Comparison of ENCODE assay signal across 1 cellular context in the genomic region with DNA sequence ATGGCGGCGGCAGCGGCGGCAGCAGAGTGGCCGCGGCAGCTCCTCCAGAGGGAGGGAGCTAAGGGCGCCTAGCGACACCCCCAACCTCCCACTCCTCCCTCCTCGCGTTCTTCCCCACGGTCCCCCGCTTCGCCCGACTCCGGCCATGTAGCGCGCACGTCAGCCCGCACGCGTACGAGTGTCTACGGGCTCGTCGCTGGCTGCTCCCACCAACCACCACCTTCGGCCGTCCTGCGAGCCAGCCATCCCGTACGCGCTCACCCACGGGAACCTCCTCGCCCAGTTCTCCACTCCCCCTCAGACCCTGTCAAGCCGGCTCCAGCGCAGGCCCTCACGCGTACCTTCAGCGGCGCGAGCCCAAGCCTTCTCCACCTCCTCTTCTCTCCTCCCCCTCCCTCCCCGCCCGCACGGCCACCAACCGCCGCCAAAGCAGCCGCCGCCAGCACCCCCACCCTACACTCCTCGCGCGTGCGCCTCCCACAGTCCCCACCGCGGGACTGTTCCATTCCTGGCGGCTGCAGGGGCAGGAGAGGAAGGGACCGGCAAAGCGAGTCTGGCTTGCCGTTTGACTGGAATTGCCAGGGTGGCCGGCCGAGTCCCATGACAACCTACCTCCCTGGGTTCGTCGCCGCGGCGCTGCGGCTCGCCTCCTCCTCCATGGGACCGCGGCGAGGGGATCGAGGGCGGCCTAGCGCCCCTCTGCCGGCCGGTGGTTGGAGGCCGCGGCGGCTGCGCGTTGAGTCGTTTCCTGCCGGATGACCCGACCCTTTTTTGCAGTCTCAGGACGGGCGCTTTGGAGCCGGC.
TF ChIP-seq lines count a peak whose summit lies in the region.

Gene DAP3, plus strand, starts transcription at position 774 of the 804 bp plus-strand sequence. CDS start 20,689 bp downstream, outside the sequence.
A gene with protein sequence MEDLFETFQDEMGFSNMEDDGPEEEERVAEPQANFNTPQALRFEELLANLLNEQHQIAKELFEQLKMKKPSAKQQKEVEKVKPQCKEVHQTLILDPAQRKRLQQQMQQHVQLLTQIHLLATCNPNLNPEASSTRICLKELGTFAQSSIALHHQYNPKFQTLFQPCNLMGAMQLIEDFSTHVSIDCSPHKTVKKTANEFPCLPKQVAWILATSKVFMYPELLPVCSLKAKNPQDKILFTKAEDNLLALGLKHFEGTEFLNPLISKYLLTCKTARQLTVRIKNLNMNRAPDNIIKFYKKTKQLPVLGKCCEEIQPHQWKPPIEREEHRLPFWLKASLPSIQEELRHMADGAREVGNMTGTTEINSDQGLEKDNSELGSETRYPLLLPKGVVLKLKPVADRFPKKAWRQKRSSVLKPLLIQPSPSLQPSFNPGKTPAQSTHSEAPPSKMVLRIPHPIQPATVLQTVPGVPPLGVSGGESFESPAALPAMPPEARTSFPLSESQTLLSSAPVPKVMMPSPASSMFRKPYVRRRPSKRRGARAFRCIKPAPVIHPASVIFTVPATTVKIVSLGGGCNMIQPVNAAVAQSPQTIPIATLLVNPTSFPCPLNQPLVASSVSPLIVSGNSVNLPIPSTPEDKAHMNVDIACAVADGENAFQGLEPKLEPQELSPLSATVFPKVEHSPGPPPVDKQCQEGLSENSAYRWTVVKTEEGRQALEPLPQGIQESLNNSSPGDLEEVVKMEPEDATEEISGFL (minus strand): TSS at position 457 of the 804 bp plus-strand sequence. CDS start 8,338 bp downstream, outside the sequence.

TF ChIP-seq in HEK293, 187 proteins besides CTCF, POLR2A, EP300 and RAD21 (continued from another document and continues in another):
- TF ChIP-seq, protein P1, sequence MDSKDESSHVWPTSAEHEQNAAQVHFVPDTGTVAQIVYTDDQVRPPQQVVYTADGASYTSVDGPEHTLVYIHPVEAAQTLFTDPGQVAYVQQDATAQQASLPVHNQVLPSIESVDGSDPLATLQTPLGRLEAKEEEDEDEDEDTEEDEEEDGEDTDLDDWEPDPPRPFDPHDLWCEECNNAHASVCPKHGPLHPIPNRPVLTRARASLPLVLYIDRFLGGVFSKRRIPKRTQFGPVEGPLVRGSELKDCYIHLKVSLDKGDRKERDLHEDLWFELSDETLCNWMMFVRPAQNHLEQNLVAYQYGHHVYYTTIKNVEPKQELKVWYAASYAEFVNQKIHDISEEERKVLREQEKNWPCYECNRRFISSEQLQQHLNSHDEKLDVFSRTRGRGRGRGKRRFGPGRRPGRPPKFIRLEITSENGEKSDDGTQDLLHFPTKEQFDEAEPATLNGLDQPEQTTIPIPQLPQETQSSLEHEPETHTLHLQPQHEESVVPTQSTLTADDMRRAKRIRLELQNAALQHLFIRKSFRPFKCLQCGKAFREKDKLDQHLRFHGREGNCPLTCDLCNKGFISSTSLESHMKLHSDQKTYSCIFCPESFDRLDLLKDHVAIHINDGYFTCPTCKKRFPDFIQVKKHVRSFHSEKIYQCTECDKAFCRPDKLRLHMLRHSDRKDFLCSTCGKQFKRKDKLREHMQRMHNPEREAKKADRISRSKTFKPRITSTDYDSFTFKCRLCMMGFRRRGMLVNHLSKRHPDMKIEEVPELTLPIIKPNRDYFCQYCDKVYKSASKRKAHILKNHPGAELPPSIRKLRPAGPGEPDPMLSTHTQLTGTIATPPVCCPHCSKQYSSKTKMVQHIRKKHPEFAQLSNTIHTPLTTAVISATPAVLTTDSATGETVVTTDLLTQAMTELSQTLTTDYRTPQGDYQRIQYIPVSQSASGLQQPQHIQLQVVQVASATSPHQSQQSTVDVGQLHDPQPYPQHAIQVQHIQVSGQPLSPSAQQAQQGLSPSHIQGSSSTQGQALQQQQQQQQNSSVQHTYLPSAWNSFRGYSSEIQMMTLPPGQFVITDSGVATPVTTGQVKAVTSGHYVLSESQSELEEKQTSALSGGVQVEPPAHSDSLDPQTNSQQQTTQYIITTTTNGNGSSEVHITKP (tag by site-specific recombination; IDR thresholded peaks at IDR 0.05) = peak; percentile 100
- TF ChIP-seq ZNF692 (tag by site-specific recombination; IDR thresholded peaks at IDR 0.05) (peak; percentile 72; the same call in 1 of the 2 replicates), YY2 (tag by site-specific recombination; IDR thresholded peaks at IDR 0.05) (peak; percentile 79), ZNF354C (tag by site-specific recombination; IDR thresholded peaks at IDR 0.05; ENCODE audit: borderline replicate concordance, low read depth) (no peak), KLF17 (tag by site-specific recombination; IDR thresholded peaks at IDR 0.05) (peak; percentile 89), INSM2 (tag by site-specific recombination; IDR thresholded peaks at IDR 0.05) (0 out of 2 replicates have a peak, but pooled peaks have one; percentile 18), ELK4 (IDR thresholded peaks at IDR 0.05; ENCODE audit: borderline replicate concordance, low read depth, low read length) (no peak), ATF2 (tag by site-specific recombination; IDR thresholded peaks at IDR 0.05; ENCODE audit: low read depth) (no peak), KLF1 (tag by site-specific recombination; IDR thresholded peaks at IDR 0.05) (peak; percentile 57; the same call in 1 of the 2 replicates), TCF7L2 (IDR thresholded peaks at IDR 0.05; ENCODE audit: borderline replicate concordance, low read depth, low read length) (no peak; the same call in 1 of the 2 replicates), MZF1 (tag by site-specific recombination; IDR thresholded peaks at IDR 0.05; ENCODE audit: borderline replicate concordance) (peak; percentile 49), ZNF48 (tag by site-specific recombination; IDR thresholded peaks at IDR 0.05) (no peak), KLF7 (tag by site-specific recombination; IDR thresholded peaks at IDR 0.05; ENCODE audit: borderline replicate concordance) (no peak), ZNF555 (tag by site-specific recombination; conservative IDR thresholded peaks at IDR 0.05) (no peak), SP3 (tag by site-specific recombination; IDR thresholded peaks at IDR 0.05) (peak; percentile 79), ZBTB21 (tag by site-specific recombination; IDR thresholded peaks at IDR 0.05) (no peak), OVOL3 (tag by site-specific recombination; IDR thresholded peaks at IDR 0.05) (no peak), ZSCAN4 (tag by site-specific recombination; IDR thresholded peaks at IDR 0.05) (peak; percentile 7; the same call in 1 of the 2 replicates), KLF8 (tag by site-specific recombination; IDR thresholded peaks at IDR 0.05) (peak; percentile 94; the same call in 1 of the 2 replicates), ZNF335 (tag by site-specific recombination; conservative IDR thresholded peaks at IDR 0.05) (peak; percentile 85), KLF16 (tag by site-specific recombination; IDR thresholded peaks at IDR 0.05) (peak; percentile 90), ZNF404 (tag by site-specific recombination; IDR thresholded peaks at IDR 0.05) (no peak), ZNF37A (tag by site-specific recombination; IDR thresholded peaks at IDR 0.05) (no peak), PRDM1 (tag by site-specific recombination; IDR thresholded peaks at IDR 0.05) (no peak), MEIS1 (CRISPR knock-in tag; IDR thresholded peaks at IDR 0.05; ENCODE audit: borderline replicate concordance) (no peak), ZNF174 (tag by site-specific recombination; IDR thresholded peaks at IDR 0.05) (no peak), ZNF518A (tag by site-specific recombination; conservative IDR thresholded peaks at IDR 0.05; ENCODE audit: low read depth) (0 out of 2 replicates have a peak, but pooled peaks have one; percentile 44)
- TF ChIP-seq, protein P2, sequence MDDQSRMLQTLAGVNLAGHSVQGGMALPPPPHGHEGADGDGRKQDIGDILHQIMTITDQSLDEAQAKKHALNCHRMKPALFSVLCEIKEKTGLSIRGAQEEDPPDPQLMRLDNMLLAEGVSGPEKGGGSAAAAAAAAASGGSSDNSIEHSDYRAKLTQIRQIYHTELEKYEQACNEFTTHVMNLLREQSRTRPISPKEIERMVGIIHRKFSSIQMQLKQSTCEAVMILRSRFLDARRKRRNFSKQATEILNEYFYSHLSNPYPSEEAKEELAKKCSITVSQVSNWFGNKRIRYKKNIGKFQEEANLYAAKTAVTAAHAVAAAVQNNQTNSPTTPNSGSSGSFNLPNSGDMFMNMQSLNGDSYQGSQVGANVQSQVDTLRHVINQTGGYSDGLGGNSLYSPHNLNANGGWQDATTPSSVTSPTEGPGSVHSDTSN (CRISPR knock-in tag; IDR thresholded peaks at IDR 0.05) = peak; percentile 61; the same call in 1 of the 2 replicates
